29 cellular contexts compared by ENCODE assay signal in the genomic region with DNA sequence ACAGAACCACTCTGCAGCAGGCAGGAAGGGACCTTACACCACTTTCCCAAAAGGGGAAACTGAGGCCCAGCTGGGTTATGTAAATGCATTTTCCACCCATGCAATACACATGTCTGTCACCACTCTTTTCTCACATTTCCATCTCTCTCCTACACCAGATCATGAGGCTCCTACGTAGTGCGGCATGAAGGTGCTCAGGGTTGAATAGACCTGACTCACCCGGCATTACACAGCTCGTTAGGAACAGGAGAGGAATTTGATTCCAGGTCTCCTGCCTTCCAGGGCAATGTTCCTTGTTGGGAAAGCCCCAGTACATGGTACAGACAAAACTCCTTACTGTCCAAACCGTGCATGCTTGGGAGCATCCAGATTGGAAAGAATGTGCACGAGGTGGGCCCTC.
"Had no signal": no experiment of that assay in that cellular context is flagged by ENCODE, and none has a peak within 500 bp of the region (broad histone marks: within the 10 kb centered on the region; RNA-seq: fewer than 3 reads in every experiment).

No MANE protein-coding gene starts in this region.

- H3K4me3 Mint-ChIP-seq: activated B cell treated with CpG ODN at 0.5 μM for 24 hours; activated CD4-positive, alpha-beta memory T cell treated with anti-CD3 and anti-CD28 coated beads for 36 hours; activated CD4-positive, alpha-beta T cell treated with anti-CD3 and anti-CD28 coated beads, Interleukin-2, amount 10 ng/mL, durations not matched to agents 24 days and 14 days; activated CD8-positive, alpha-beta memory T cell treated with anti-CD3 and anti-CD28 coated beads, Interleukin-2, amount 10 ng/mL, durations not matched to agents 7 days and 5 days; activated CD8-positive, alpha-beta T cell treated with anti-CD3 and anti-CD28 coated beads for 36 hours; activated naive CD4-positive, alpha-beta T cell treated with anti-CD3 and anti-CD28 coated beads, Interleukin-2, amount 50 U/mL, for 24 hours; activated naive CD8-positive, alpha-beta T cell; activated naive CD8-positive, alpha-beta T cell treated with anti-CD3 and anti-CD28 coated beads, Interleukin-2, amount 10 ng/mL, durations not matched to agents 7 days and 5 days; activated naive CD8-positive, alpha-beta T cell treated with anti-CD3 and anti-CD28 coated beads, Interleukin-2, amount 50 U/mL, for 24 hours; activated T-cell treated with anti-CD3 and anti-CD28 coated beads, Interleukin-2, amount 50 U/mL, for 24 hours; brain; T-helper 1 cell treated with Interleukin-12 subunit alpha and Interleukin-12 subunit beta and Interleukin-4 antibody, amounts not matched to agents 30 μg/mL and 1 μg/mL, for 36 hours; T-helper 2 cell treated with Interferon-gamma antibody and Interleukin-4, amounts not matched to agents 5 μg/mL and 100 μg/mL, for 36 hours had no signal

- DNase-seq: activated B cell treated with CpG ODN at 0.5 μM for 24 hours; activated CD4-positive, alpha-beta memory T cell treated with anti-CD3 and anti-CD28 coated beads for 36 hours; activated CD4-positive, alpha-beta T cell treated with anti-CD3 and anti-CD28 coated beads for 4 hours; activated CD4-positive, alpha-beta T cell treated with anti-CD3 and anti-CD28 coated beads, Interleukin-2, amount 10 ng/mL, durations not matched to agents 24 days and 14 days; activated CD4-positive, alpha-beta T cell treated with anti-CD3 and anti-CD28 coated beads, Interleukin-2, amount 50 U/mL, for 1 hour; activated CD4-positive, alpha-beta T cell treated with anti-CD3 and anti-CD28 coated beads, Interleukin-2, amount 50 U/mL, for 4 hours; activated CD4-positive, CD25-positive, alpha-beta regulatory T cell treated with anti-CD3 and anti-CD28 coated beads, Interleukin-2, amount 50 U/mL, for 72 hours; activated CD8-positive, alpha-beta memory T cell treated with anti-CD3 and anti-CD28 coated beads for 24 hours; activated CD8-positive, alpha-beta memory T cell treated with anti-CD3 and anti-CD28 coated beads, Interleukin-2, amount 10 ng/mL, durations not matched to agents 7 days and 5 days; activated CD8-positive, alpha-beta memory T cell treated with anti-CD3 and anti-CD28 coated beads, Interleukin-2, amount 50 U/mL, for 48 hours; activated CD8-positive, alpha-beta T cell treated with anti-CD3 and anti-CD28 coated beads for 36 hours; activated gamma-delta T cell; activated naive CD4-positive, alpha-beta T cell treated with Interleukin-2 at 50 U/mL for 16 hours; activated naive CD8-positive, alpha-beta T cell treated with anti-CD3 and anti-CD28 coated beads, Interleukin-2, amount 10 ng/mL, durations not matched to agents 7 days and 5 days; activated naive CD8-positive, alpha-beta T cell treated with anti-CD3 and anti-CD28 coated beads, Interleukin-2, amount 50 U/mL, for 24 hours; activated T-cell treated with anti-CD3 and anti-CD28 coated beads, Interleukin-2, amount 50 U/mL, for 24 hours; activated T-cell treated with anti-CD3 and anti-CD28 coated beads, Interleukin-2, amount 50 U/mL, for 48 hours; amygdala; anterior cingulate cortex; central memory CD4-positive, alpha-beta T cell; SW 1271; T-helper 1 cell; T-helper 2 cell; T-helper 9 cell had no signal

- ATAC-seq: activated CD8-positive, alpha-beta memory T cell treated with anti-CD3 and anti-CD28 coated beads, Interleukin-2, amount 10 ng/mL, durations not matched to agents 7 days and 5 days; activated CD8-positive, alpha-beta T cell treated with anti-CD3 and anti-CD28 coated beads for 36 hours; activated naive CD8-positive, alpha-beta T cell treated with anti-CD3 and anti-CD28 coated beads, Interleukin-2, amount 50 U/mL, for 24 hours had no signal

- H3K4me1 Mint-ChIP-seq: activated B cell treated with CpG ODN at 0.5 μM for 24 hours; activated CD4-positive, alpha-beta T cell treated with anti-CD3 and anti-CD28 coated beads, Interleukin-2, amount 10 ng/mL, durations not matched to agents 24 days and 14 days; activated CD8-positive, alpha-beta memory T cell treated with anti-CD3 and anti-CD28 coated beads, Interleukin-2, amount 10 ng/mL, durations not matched to agents 7 days and 5 days; activated naive CD4-positive, alpha-beta T cell treated with anti-CD3 and anti-CD28 coated beads, Interleukin-2, amount 50 U/mL, for 24 hours; activated naive CD8-positive, alpha-beta T cell treated with anti-CD3 and anti-CD28 coated beads, Interleukin-2, amount 10 ng/mL, durations not matched to agents 7 days and 5 days; activated naive CD8-positive, alpha-beta T cell treated with anti-CD3 and anti-CD28 coated beads, Interleukin-2, amount 50 U/mL, for 24 hours; brain had no signal

- H3K27ac Mint-ChIP-seq: activated B cell treated with CpG ODN at 0.5 μM for 24 hours; activated CD4-positive, alpha-beta memory T cell treated with anti-CD3 and anti-CD28 coated beads for 36 hours; activated CD4-positive, alpha-beta T cell treated with anti-CD3 and anti-CD28 coated beads, Interleukin-2, amount 10 ng/mL, durations not matched to agents 24 days and 14 days; activated CD8-positive, alpha-beta memory T cell treated with anti-CD3 and anti-CD28 coated beads, Interleukin-2, amount 10 ng/mL, durations not matched to agents 7 days and 5 days; activated CD8-positive, alpha-beta T cell treated with anti-CD3 and anti-CD28 coated beads for 36 hours; activated naive CD4-positive, alpha-beta T cell treated with anti-CD3 and anti-CD28 coated beads, Interleukin-2, amount 50 U/mL, for 24 hours; activated naive CD8-positive, alpha-beta T cell; activated naive CD8-positive, alpha-beta T cell treated with anti-CD3 and anti-CD28 coated beads, Interleukin-2, amount 10 ng/mL, durations not matched to agents 7 days and 5 days; activated naive CD8-positive, alpha-beta T cell treated with anti-CD3 and anti-CD28 coated beads, Interleukin-2, amount 50 U/mL, for 24 hours; activated T-cell treated with anti-CD3 and anti-CD28 coated beads, Interleukin-2, amount 50 U/mL, for 24 hours; brain; T-helper 1 cell treated with Interleukin-12 subunit alpha and Interleukin-12 subunit beta and Interleukin-4 antibody, amounts not matched to agents 30 μg/mL and 1 μg/mL, for 36 hours; T-helper 2 cell treated with Interferon-gamma antibody and Interleukin-4, amounts not matched to agents 5 μg/mL and 100 μg/mL, for 36 hours had no signal

- H3K9me3 Mint-ChIP-seq: activated B cell treated with CpG ODN at 0.5 μM for 24 hours; activated CD4-positive, alpha-beta memory T cell treated with anti-CD3 and anti-CD28 coated beads for 36 hours; activated CD4-positive, alpha-beta T cell treated with anti-CD3 and anti-CD28 coated beads, Interleukin-2, amount 10 ng/mL, durations not matched to agents 24 days and 14 days; activated CD8-positive, alpha-beta T cell treated with anti-CD3 and anti-CD28 coated beads for 36 hours; activated naive CD4-positive, alpha-beta T cell treated with anti-CD3 and anti-CD28 coated beads, Interleukin-2, amount 50 U/mL, for 24 hours; activated naive CD8-positive, alpha-beta T cell treated with anti-CD3 and anti-CD28 coated beads, Interleukin-2, amount 10 ng/mL, durations not matched to agents 7 days and 5 days; activated naive CD8-positive, alpha-beta T cell treated with anti-CD3 and anti-CD28 coated beads, Interleukin-2, amount 50 U/mL, for 24 hours; activated T-cell treated with anti-CD3 and anti-CD28 coated beads, Interleukin-2, amount 50 U/mL, for 24 hours; T-helper 1 cell treated with Interleukin-12 subunit alpha and Interleukin-12 subunit beta and Interleukin-4 antibody, amounts not matched to agents 30 μg/mL and 1 μg/mL, for 36 hours; T-helper 2 cell treated with Interferon-gamma antibody and Interleukin-4, amounts not matched to agents 5 μg/mL and 100 μg/mL, for 36 hours had no signal

- H3K27me3 Mint-ChIP-seq: activated B cell treated with CpG ODN at 0.5 μM for 24 hours; activated CD4-positive, alpha-beta memory T cell treated with anti-CD3 and anti-CD28 coated beads for 36 hours; activated CD4-positive, alpha-beta T cell treated with anti-CD3 and anti-CD28 coated beads, Interleukin-2, amount 10 ng/mL, durations not matched to agents 24 days and 14 days; activated CD8-positive, alpha-beta memory T cell treated with anti-CD3 and anti-CD28 coated beads, Interleukin-2, amount 10 ng/mL, durations not matched to agents 7 days and 5 days; activated CD8-positive, alpha-beta T cell treated with anti-CD3 and anti-CD28 coated beads for 36 hours; activated naive CD4-positive, alpha-beta T cell treated with anti-CD3 and anti-CD28 coated beads, Interleukin-2, amount 50 U/mL, for 24 hours; activated naive CD8-positive, alpha-beta T cell; activated naive CD8-positive, alpha-beta T cell treated with anti-CD3 and anti-CD28 coated beads, Interleukin-2, amount 10 ng/mL, durations not matched to agents 7 days and 5 days; activated naive CD8-positive, alpha-beta T cell treated with anti-CD3 and anti-CD28 coated beads, Interleukin-2, amount 50 U/mL, for 24 hours; activated T-cell treated with anti-CD3 and anti-CD28 coated beads, Interleukin-2, amount 50 U/mL, for 24 hours; brain had no signal
